In genomic region chr19:8320564-8321066, GRCh38 we compare ENCODE assay signal across 8 cellular contexts. TPM values are rescaled to one million over a fixed set of nuclear protein-coding genes. Genes with fewer than 3 reads are reported as not detected.
DNase-seq lines count a peak whose midpoint lies in the region.

No MANE protein-coding gene starts in this region.

- peak overlapping the region; percentile 85 for H3K27ac ChIP-seq in temporal lobe (ENCODE audit: low read depth, low read length)

- H3K4me1 Mint-ChIP-seq in activated CD4-positive, alpha-beta T cell treated with anti-CD3 and anti-CD28 coated beads, Interleukin-2, amount 10 ng/mL, durations not matched to agents 7 days and 5 days, result peaks cover 42% of the 10 kb centered on the region

- H3K4me3 Mint-ChIP-seq in activated CD4-positive, alpha-beta T cell treated with anti-CD3 and anti-CD28 coated beads, Interleukin-2, amount 10 ng/mL, durations not matched to agents 7 days and 5 days, result peak overlapping the region; percentile 100

- DNase-seq in activated CD4-positive, alpha-beta T cell treated with anti-CD3 and anti-CD28 coated beads, Interleukin-2, amount 10 ng/mL, durations not matched to agents 7 days and 5 days, result peak; percentile 32
- no peak for DNase-seq in activated CD4-positive, alpha-beta T cell treated with anti-CD3 and anti-CD28 coated beads, Interleukin-2, amount 50 U/mL, for 1 hour
- DNase-seq in KBM-7, result peak; percentile 59
- peak; percentile 36 for DNase-seq in astrocyte of the hippocampus (ENCODE audit: low read depth, low spot score)
- DNase-seq in kidney tubule cell (ENCODE audit: low spot score), result peak; percentile 32
- no peak for DNase-seq in DMS114 treated with DMSO at 0.1 percent for 48 hours (lab: John Stamatoyannopoulos, UW; ENCODE audit: unreplicated experiment)
- DNase-seq in activated CD4-positive, CD25-positive, alpha-beta regulatory T cell (lab: John Stamatoyannopoulos, UW), result no peak

- H3K27me3 Mint-ChIP-seq in activated CD4-positive, alpha-beta T cell treated with anti-CD3 and anti-CD28 coated beads, Interleukin-2, amount 10 ng/mL, durations not matched to agents 7 days and 5 days, result no peaks in the 10 kb centered on the region

- POLR2A ChIA-PET in activated CD4-positive, alpha-beta T cell treated with anti-CD3 and anti-CD28 coated beads, Interleukin-2, amount 10 ng/mL, durations not matched to agents 7 days and 5 days (lab: Charles Lee), result interaction anchor here (0.6 kb wide), 1 partner anchor 69 kb away, joined by 4 read pairs; the partner anchor contains the start of gene RAB11B

- H3K9me3 Mint-ChIP-seq in activated CD4-positive, alpha-beta T cell treated with anti-CD3 and anti-CD28 coated beads, Interleukin-2, amount 10 ng/mL, durations not matched to agents 7 days and 5 days, result no peaks in the 10 kb centered on the region

- peak overlapping the region; percentile 100 for H3K27ac Mint-ChIP-seq in activated CD4-positive, alpha-beta T cell treated with anti-CD3 and anti-CD28 coated beads, Interleukin-2, amount 10 ng/mL, durations not matched to agents 7 days and 5 days

- CTCF ChIA-PET in activated CD4-positive, alpha-beta T cell treated with anti-CD3 and anti-CD28 coated beads, Interleukin-2, amount 10 ng/mL, durations not matched to agents 7 days and 5 days (lab: Charles Lee), result interaction anchor here (1.6 kb wide), 1 partner anchor 15 kb away, joined by 4 read pairs; no protein-coding TSS in a partner anchor

- in situ Hi-C loops in KBM-7 (cut with MboI; ENCODE audit: low pct_unique_long_range_greater_than_20kb, low sequenced_read_pairs), result no loop called here

- peaks cover 27% of the 10 kb centered on the region for H3K36me3 Mint-ChIP-seq in activated CD4-positive, alpha-beta T cell treated with anti-CD3 and anti-CD28 coated beads, Interleukin-2, amount 10 ng/mL, durations not matched to agents 7 days and 5 days (ENCODE audit: low read depth)

RNA-seq across cellular contexts. Expression of gene NDUFA7, which starts 0.6 kb away (rescaled TPM):
- 10 to 100 TPM; 61.8 to 65.6 TPM for total RNA-seq in activated CD4-positive, alpha-beta T cell treated with anti-CD3 and anti-CD28 coated beads, Interleukin-2, amount 10 ng/mL, durations not matched to agents 7 days and 5 days
- 3.7 TPM for total RNA-seq in temporal lobe

RNA-seq across cellular contexts. Expression of gene RPS28, which starts 0.7 kb away (rescaled TPM):
- total RNA-seq in activated CD4-positive, alpha-beta T cell treated with anti-CD3 and anti-CD28 coated beads, Interleukin-2, amount 10 ng/mL, durations not matched to agents 7 days and 5 days, result 1,000 to 10,000 TPM; 1,480 to 2,023 TPM
- 175 TPM for total RNA-seq in temporal lobe

RNA-seq across cellular contexts. Expression of gene CD320, which starts 12.5 kb away (rescaled TPM):
- 10 to 100 TPM; 32.1 to 36.3 TPM for total RNA-seq in activated CD4-positive, alpha-beta T cell treated with anti-CD3 and anti-CD28 coated beads, Interleukin-2, amount 10 ng/mL, durations not matched to agents 7 days and 5 days
- 15.5 TPM for total RNA-seq in temporal lobe

RNA-seq across cellular contexts. Expression of gene KANK3, which starts 22.4 kb away (rescaled TPM):
- total RNA-seq in activated CD4-positive, alpha-beta T cell treated with anti-CD3 and anti-CD28 coated beads, Interleukin-2, amount 10 ng/mL, durations not matched to agents 7 days and 5 days, result 1 to 10 TPM; 1.3 to 2.7 TPM
- total RNA-seq in temporal lobe, result 2.2 TPM

RNA-seq across cellular contexts. Expression of gene ANGPTL4, which starts 43.3 kb away (rescaled TPM):
- total RNA-seq in activated CD4-positive, alpha-beta T cell treated with anti-CD3 and anti-CD28 coated beads, Interleukin-2, amount 10 ng/mL, durations not matched to agents 7 days and 5 days, result not detected
- total RNA-seq in temporal lobe, result 1.5 TPM

Comparison
In these comparisons a context has a peak if more than half of its experiments do, and no peak if none do; other contexts are left out.
1. DNase-seq: peak in activated CD4-positive, alpha-beta T cell treated with anti-CD3 and anti-CD28 coated beads, Interleukin-2, amount 10 ng/mL, durations not matched to agents 7 days and 5 days (single experiment), KBM-7 (single experiment), astrocyte of the hippocampus (single experiment) and kidney tubule cell (single experiment); none in activated CD4-positive, alpha-beta T cell treated with anti-CD3 and anti-CD28 coated beads, Interleukin-2, amount 50 U/mL, for 1 hour (single experiment), DMS114 treated with DMSO at 0.1 percent for 48 hours (single experiment) and activated CD4-positive, CD25-positive, alpha-beta regulatory T cell (0 of 4).
2. RNA of gene NDUFA7, which starts 0.6 kb away (total RNA-seq): 61.8 to 65.6 TPM in activated CD4-positive, alpha-beta T cell treated with anti-CD3 and anti-CD28 coated beads, Interleukin-2, amount 10 ng/mL, durations not matched to agents 7 days and 5 days; 3.7 TPM in temporal lobe (single experiment); every median in the first group is over 10 times any median in the second.